ENCODE assay signal across 20 cellular contexts in the genomic region with DNA sequence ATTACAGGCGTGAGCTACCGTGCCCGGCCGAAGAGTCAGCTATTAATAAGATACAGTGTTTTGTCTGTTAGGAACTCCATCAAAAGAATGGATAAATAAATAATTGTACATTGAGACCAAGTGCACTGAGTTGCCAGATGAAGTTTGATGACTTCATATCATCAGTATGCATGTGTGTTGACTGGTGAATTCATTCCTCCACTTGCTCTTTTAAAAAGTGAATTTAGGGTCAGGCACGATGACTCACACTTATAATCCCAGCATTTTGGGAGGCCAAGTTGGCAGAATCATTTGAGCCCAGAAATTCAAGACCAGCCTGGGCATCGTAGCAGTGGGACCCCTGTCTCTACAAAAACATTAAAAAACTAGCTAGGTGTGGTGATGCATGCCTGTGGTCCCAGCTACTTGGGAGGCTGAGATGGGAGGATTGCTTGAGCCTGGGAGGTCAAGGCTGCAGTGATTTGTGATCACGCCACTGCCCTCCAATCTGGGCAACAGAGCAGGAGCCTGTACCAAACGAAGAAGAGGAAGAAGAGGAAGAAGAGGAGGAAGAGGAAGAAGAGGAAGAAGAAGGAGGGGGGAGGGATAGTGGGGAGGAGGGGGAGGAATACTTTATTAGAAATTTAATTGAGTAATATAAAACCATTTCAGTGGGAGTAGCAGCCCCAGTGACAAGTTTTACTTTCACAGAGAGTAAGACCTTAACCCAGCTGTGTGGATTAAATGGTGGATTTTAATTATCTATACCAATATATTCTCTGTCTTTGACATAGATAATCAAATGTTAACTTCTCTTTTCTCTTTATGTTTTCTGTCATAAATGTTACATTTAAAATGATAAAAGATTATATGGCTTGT.
A peak's percentile ranks its signal among the peaks of the same experiment; 100 is the strongest.
DNase-seq lines count a peak whose midpoint lies in the region; ATAC-seq, FAIRE-seq and TF ChIP-seq lines count a peak whose summit lies in the region.
"Had no signal": no experiment of that assay in that cellular context is flagged by ENCODE, and none has a peak within 500 bp of the region (broad histone marks: within the 10 kb centered on the region; RNA-seq: fewer than 3 reads in every experiment).

No MANE protein-coding gene starts in this region.

- ATAC-seq in Right ventricle myocardium superior (ENCODE audit: poor library complexity) (no peak), HG02763 (IDR thresholded peaks at IDR 0.05; ENCODE audit: unreplicated experiment) (no peak)
- ATAC-seq: stimulated activated naive CD8-positive, alpha-beta T cell treated with anti-CD3 and anti-CD28 coated beads, Interleukin-15, Interleukin-2, amounts not matched to agents 100 U/mL and 50 U/mL, for 24 hours had no signal

- no peaks in the 10 kb centered on the region for H3K4me1 ChIP-seq in transverse colon

- H3K27ac ChIP-seq in brain microvascular endothelial cell (peak overlapping the region; percentile 26), transverse colon (no peak overlapping the region)
- H3K27ac ChIP-seq: HL-60 had no signal

- TF ChIP-seq CTCF in AG10803 (conservative IDR thresholded peaks at IDR 0.05; ENCODE audit: low read length) (no peak), brain microvascular endothelial cell (IDR thresholded peaks at IDR 0.05; ENCODE audit: low read depth, low read length, missing control alignments) (no peak), transverse colon (IDR thresholded peaks at IDR 0.05) (no peak)

- no peak for TF ChIP-seq EP300 in transverse colon (IDR thresholded peaks at IDR 0.05; ENCODE audit: low read depth)

- TF ChIP-seq POLR2A in transverse colon (IDR thresholded peaks at IDR 0.05) = no peak

- H3K36me3 ChIP-seq in brain microvascular endothelial cell (replicated peaks) = no peaks in the 10 kb centered on the region
- peaks cover 0 to 3% (median 0%) of the 10 kb centered on the region in 4 donors for H3K36me3 ChIP-seq in transverse colon

- in situ Hi-C loops in brain microvascular endothelial cell (cut with HindIII; ENCODE audit: low pct_ligation_motif_present, low sequenced_read_pairs) (no loop called here), transverse colon (cut with MboI; ENCODE audit: low pct_ligation_motif_present in 1 of 4, low pct_unique_long_range_greater_than_20kb in 1 of 4, low sequenced_read_pairs in 3 of 4) (no loop called here)

- DNase-seq in AG10803 (ENCODE audit: low read depth) = peak; percentile 72
- DNase-seq in HTR-8/SVneo (ENCODE audit: insufficient read length, low spot score) = peak; percentile 60
- peak; percentile 68 for DNase-seq in brain microvascular endothelial cell
- DNase-seq in kidney tubule cell (ENCODE audit: low spot score) = peak; percentile 80
- DNase-seq in DMS79 treated with DMSO at 0.1 percent for 48 hours (lab: John Stamatoyannopoulos, UW) = no peak
- no peak for DNase-seq in transverse colon
- no peak for DNase-seq in Right ventricle myocardium superior
- DNase-seq: activated CD4-positive, alpha-beta T cell treated with anti-CD3 and anti-CD28 coated beads, Interleukin-2, amount 50 U/mL, for 48 hours; activated gamma-delta T cell; caudate nucleus; erythroblast; immature natural killer cell; NCI-H2227 treated with DMSO at 0.1 percent for 48 hours; OCI-M1; retina; stimulated activated CD4-positive, alpha-beta T cell treated with anti-CD3 and anti-CD28 coated beads, Interleukin-4, amount 100 ng/mL, for 24 hours; stimulated activated naive CD8-positive, alpha-beta T cell treated with anti-CD3 and anti-CD28 coated beads, Interleukin-15, Interleukin-2, amounts not matched to agents 100 U/mL and 50 U/mL, for 24 hours; T-helper 2 cell had no signal

- WGBS in transverse colon (ENCODE audit: low coverage in 1 of 2), 2 donors = 84 to 92% methylated on average over 3 to 7 of the region's 8 CpGs

- FAIRE-seq in HTR-8/SVneo (lab: Jason Lieb, UNC) = no peak

- no peaks in the 10 kb centered on the region for H3K27me3 ChIP-seq in brain microvascular endothelial cell (replicated peaks)
- H3K27me3 ChIP-seq in transverse colon = no peaks in the 10 kb centered on the region

- H3K4me3 ChIP-seq in AG10803 (ENCODE audit: low read length) (no peak overlapping the region), brain microvascular endothelial cell (ENCODE audit: low read depth, low read length) (no peak overlapping the region), transverse colon (no peak overlapping the region)

- intact Hi-C loops in transverse colon (cut with DNase I; ENCODE audit: low total_unique reads) (no loop called here), Right ventricle myocardium superior (cut with DNase I) (no loop called here)

- no peaks in the 10 kb centered on the region for H3K9me3 ChIP-seq in transverse colon

Comparison
In these comparisons a context has a peak if more than half of its experiments do, and no peak if none do; other contexts are left out.
1. DNase-seq: peak in AG10803 (single experiment), HTR-8/SVneo (single experiment), brain microvascular endothelial cell (single experiment) and kidney tubule cell (single experiment); none in DMS79 treated with DMSO at 0.1 percent for 48 hours (single experiment), transverse colon (single experiment) and Right ventricle myocardium superior (single experiment).